ENCODE assay signal across 8 cellular contexts in genomic region chr14:100056964-100057817, GRCh38. TPM values are rescaled to one million over a fixed set of nuclear protein-coding genes. Genes with fewer than 3 reads are reported as not detected.
A peak's percentile ranks its signal among the peaks of the same experiment; 100 is the strongest.
DNase-seq lines count a peak whose midpoint lies in the region; ATAC-seq lines count a peak whose summit lies in the region.

No MANE protein-coding gene starts in this region.

- peaks cover 0 to 15% (median 8%) of the 10 kb centered on the region in 11 experiments; a peak in 7 of 22 replicates for H3K9me3 ChIP-seq in BLaER1 treated with 17β-estradiol and CSF1 and Interleukin-3, amounts not matched to agents 10 nM and 100 nM (replicated peaks in 1 of 11)
- H3K9me3 ChIP-seq in aorta (ENCODE audit: control insufficient read depth, low read length): no peaks in the 10 kb centered on the region

- whole genome bisulfite sequencing in aorta, 2 donors: 49 to 51% methylated on average over 4 of the region's 4 CpGs

- H3K9me3 Mint-ChIP-seq in T-helper 1 cell treated with Interleukin-12 subunit alpha and Interleukin-12 subunit beta and Interleukin-4 antibody, amounts not matched to agents 30 μg/mL and 1 μg/mL, for 36 hours: no peaks in the 10 kb centered on the region

- peak overlapping the region in 7 of 11 experiments; percentile 5 to 43 (median 12); a peak in 6 of 22 replicates for H3K9ac ChIP-seq in BLaER1 treated with 17β-estradiol and CSF1 and Interleukin-3, amounts not matched to agents 10 nM and 100 nM

- peak; percentile 54 for DNase-seq in germinal center (ENCODE audit: low spot score)
- DNase-seq in aorta: no peak
- no peak for DNase-seq in LoVo (ENCODE audit: low spot score)
- no peak for DNase-seq in DMS53 (lab: John Stamatoyannopoulos, UW)

- H3K4me1 ChIP-seq in BLaER1 treated with 17β-estradiol and CSF1 and Interleukin-3, amounts not matched to agents 10 nM and 100 nM: peaks cover 21 to 52% (median 43%) of the 10 kb centered on the region in 10 experiments
- no peaks in the 10 kb centered on the region for H3K4me1 ChIP-seq in aorta (ENCODE audit: control insufficient read depth in 1 of 2, insufficient read depth in 2 of 2, low read length in 2 of 2)

- H3K4me3 ChIP-seq in BLaER1 treated with 17β-estradiol and CSF1 and Interleukin-3, amounts not matched to agents 10 nM and 100 nM: no peak overlapping the region
- H3K4me3 ChIP-seq in aorta (ENCODE audit: low read length in 2 of 2): no peak overlapping the region

- H3K36me3 ChIP-seq in BLaER1 treated with 17β-estradiol and CSF1 and Interleukin-3, amounts not matched to agents 10 nM and 100 nM: peaks cover 0 to 9% (median 0%) of the 10 kb centered on the region in 11 experiments; a peak in 3 of 22 replicates
- H3K36me3 ChIP-seq in aorta (ENCODE audit: control insufficient read depth in 1 of 2, insufficient read depth in 2 of 2, low read length in 1 of 2): no peaks in the 10 kb centered on the region

- peaks cover 0 to 52% (median 0%) of the 10 kb centered on the region in 11 experiments; a peak in 9 of 22 replicates for H4K20me1 ChIP-seq in BLaER1 treated with 17β-estradiol and CSF1 and Interleukin-3, amounts not matched to agents 10 nM and 100 nM

- peak overlapping the region; percentile 71 for H3K4me3 Mint-ChIP-seq in T-helper 1 cell treated with Interleukin-12 subunit alpha and Interleukin-12 subunit beta and Interleukin-4 antibody, amounts not matched to agents 30 μg/mL and 1 μg/mL, for 36 hours

- H3K27me3 Mint-ChIP-seq in T-helper 1 cell treated with Interleukin-12 subunit alpha and Interleukin-12 subunit beta and Interleukin-4 antibody, amounts not matched to agents 30 μg/mL and 1 μg/mL, for 36 hours (ENCODE audit: low read depth): no peaks in the 10 kb centered on the region

- peak overlapping the region in 5 of 11 experiments; percentile 3 to 27 (median 6); a peak in 6 of 22 replicates for H3K27ac ChIP-seq in BLaER1 treated with 17β-estradiol and CSF1 and Interleukin-3, amounts not matched to agents 10 nM and 100 nM
- H3K27ac ChIP-seq in aorta (ENCODE audit: low read depth in 1 of 2, low read length in 2 of 2): no peak overlapping the region

- H3K36me3 Mint-ChIP-seq in T-helper 1 cell treated with Interleukin-12 subunit alpha and Interleukin-12 subunit beta and Interleukin-4 antibody, amounts not matched to agents 30 μg/mL and 1 μg/mL, for 36 hours (ENCODE audit: low read depth): peaks cover 29% of the 10 kb centered on the region

- H3K4me2 ChIP-seq in BLaER1 treated with 17β-estradiol and CSF1 and Interleukin-3, amounts not matched to agents 10 nM and 100 nM: peak overlapping the region; percentile 6 to 42 (median 31); a peak in 18 of 22 replicates

- intact Hi-C loops in aorta (cut with DNase I): no loop called here

- peak; percentile 47 for ATAC-seq in GM21619 (IDR thresholded peaks at IDR 0.05; ENCODE audit: unreplicated experiment)
- ATAC-seq in aorta (ENCODE audit: low FRiP score): peak; percentile 56
- ATAC-seq in HG02938 (IDR thresholded peaks at IDR 0.05; ENCODE audit: unreplicated experiment): no peak

- no peaks in the 10 kb centered on the region for H3K27me3 ChIP-seq in BLaER1 treated with 17β-estradiol and CSF1 and Interleukin-3, amounts not matched to agents 10 nM and 100 nM
- H3K27me3 ChIP-seq in aorta (ENCODE audit: control insufficient read depth in 1 of 2, insufficient read depth in 2 of 2, low read length in 1 of 2): no peaks in the 10 kb centered on the region

- H3K27ac Mint-ChIP-seq in T-helper 1 cell treated with Interleukin-12 subunit alpha and Interleukin-12 subunit beta and Interleukin-4 antibody, amounts not matched to agents 30 μg/mL and 1 μg/mL, for 36 hours: peak overlapping the region; percentile 81

- H3K4me1 Mint-ChIP-seq in T-helper 1 cell treated with Interleukin-12 subunit alpha and Interleukin-12 subunit beta and Interleukin-4 antibody, amounts not matched to agents 30 μg/mL and 1 μg/mL, for 36 hours (ENCODE audit: low read depth): peaks cover 58% of the 10 kb centered on the region

RNA-seq across cellular contexts. Expression of gene EVL, which starts 8.0 kb away (rescaled TPM):
- 100 to 1,000 TPM in 1 of 2 donors, 10 to 100 TPM in 1; 34.2 to 133 TPM for total RNA-seq in aorta
- polyA plus RNA-seq in aorta: 10 to 100 TPM; 21.3 to 77.2 TPM
